8 cellular contexts compared by ENCODE assay signal in the genomic region with DNA sequence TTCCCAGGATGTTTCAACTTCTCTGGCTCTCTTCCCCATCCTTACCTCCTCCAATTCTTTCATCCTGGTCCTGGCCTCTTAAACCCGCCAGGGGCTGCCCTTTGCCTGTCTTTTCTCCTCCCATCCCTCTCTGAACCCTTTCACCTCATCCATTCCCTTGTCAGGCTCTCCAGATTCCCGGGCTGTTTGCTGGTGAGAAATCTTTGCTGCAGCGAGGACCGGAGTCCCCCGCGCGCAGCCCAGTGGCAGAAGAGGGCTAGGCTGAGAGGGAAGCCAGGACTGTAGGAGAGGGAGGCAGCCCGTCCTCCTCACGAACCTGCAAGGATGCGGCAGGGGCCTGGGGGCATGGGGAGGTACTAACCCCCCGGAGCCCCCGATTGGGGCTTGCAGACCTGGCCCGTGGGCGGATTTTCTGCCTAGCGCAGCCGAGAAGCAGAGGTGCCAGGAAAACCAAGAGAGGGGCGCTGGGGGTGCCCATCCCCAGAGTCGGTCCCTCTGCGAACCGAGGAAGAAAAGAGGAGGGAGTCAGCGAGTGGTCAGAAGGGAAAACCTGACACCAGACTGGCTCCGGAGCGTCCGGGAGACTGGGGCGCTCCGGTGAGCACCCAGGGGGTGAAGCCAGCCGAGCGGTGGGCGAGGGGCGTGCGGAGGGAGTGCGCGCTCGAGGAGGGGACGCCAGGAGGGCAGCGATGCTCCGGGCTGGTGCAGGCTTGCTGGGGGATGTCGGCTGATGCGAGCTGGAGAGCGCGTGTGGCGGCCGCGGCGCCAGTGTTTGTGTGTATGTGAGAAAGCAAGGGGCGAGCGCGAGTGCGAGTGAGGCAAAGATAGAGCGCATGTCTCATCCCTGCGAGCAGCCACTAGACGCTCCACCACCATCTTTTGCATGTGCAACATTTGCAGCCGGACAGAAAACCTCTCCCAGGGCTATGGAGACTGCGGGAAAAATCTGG. TPM values are rescaled to one million over a fixed set of nuclear protein-coding genes. Genes with fewer than 3 reads are reported as not detected.
A peak's percentile ranks its signal among the peaks of the same experiment; 100 is the strongest.
DNase-seq lines count a peak whose midpoint lies in the region; ATAC-seq and TF ChIP-seq lines count a peak whose summit lies in the region.

A gene (plus strand): TSS at position 242 of the 950 bp plus-strand sequence. CDS start 925 bp downstream, outside the sequence.

- peak within 1 kb of the TSS in 1 of 21 experiments; percentile 64 for H3K27ac ChIP-seq in skin epidermis

- ATAC-seq in HG03159 (IDR thresholded peaks at IDR 0.05; ENCODE audit: unreplicated experiment) (no peak), GM21786 (IDR thresholded peaks at IDR 0.05; ENCODE audit: unreplicated experiment) (no peak)

- DNase-seq in G401 (ENCODE audit: low spot score) = peak; percentile 90
- peak; percentile 80 for DNase-seq in NCI-H345 (lab: John Stamatoyannopoulos, UW)
- DNase-seq in cardiac fibroblast (ENCODE audit: low read depth in 2 of 2) = peak; percentile 32 to 40
- peak; percentile 44 for DNase-seq in iPS-NIHi7 (ENCODE audit: extremely low spot score)
- no peak for DNase-seq in NCI-H187 (lab: John Stamatoyannopoulos, UW)

- no peak for TF ChIP-seq CTCF in cardiac fibroblast (IDR thresholded peaks at IDR 0.05; ENCODE audit: low read depth, low read length)

- in situ Hi-C loops in G401 (cut with HindIII; ENCODE audit: low sequenced_read_pairs) = no loop called here

- peak within 1 kb of the TSS; percentile 37 to 41 for H3K4me3 ChIP-seq in cardiac fibroblast (replicated peaks in 1 of 2; ENCODE audit: low read depth in 2 of 2, low read length in 2 of 2)
- H3K4me3 ChIP-seq in skin epidermis = peak within 1 kb of the TSS in 6 of 7 experiments; percentile 4 to 37 (median 18)

RNA-seq across cellular contexts. Expression of the gene that starts here (rescaled TPM):
- not detected in 2 replicates for total RNA-seq in G401 (2014; rRNA removed; shearing (Covaris generic))

Comparison
In these comparisons a context has a peak if more than half of its experiments do, and no peak if none do; other contexts are left out.
1. Peak in DNase-seq in G401; RNA of the gene not detected or under 1 TPM.
2. DNase-seq: peak in NCI-H345 (single experiment), cardiac fibroblast (2 of 2) and iPS-NIHi7 (single experiment); none in NCI-H187 (0 of 2).